In genomic region chr5:57950616-57951228, GRCh38 we compare ENCODE assay signal across 22 cellular contexts.
"Had no signal": no experiment of that assay in that cellular context is flagged by ENCODE, and none has a peak within 500 bp of the region (broad histone marks: within the 10 kb centered on the region; RNA-seq: fewer than 3 reads in every experiment).

No MANE protein-coding gene starts in this region.

- H3K27ac Mint-ChIP-seq: activated CD8-positive, alpha-beta T cell treated with anti-CD3 and anti-CD28 coated beads, Interleukin-2, amount 10 ng/mL, durations not matched to agents 7 days and 5 days; activated naive CD4-positive, alpha-beta T cell treated with anti-CD3 and anti-CD28 coated beads, Interleukin-2, amount 50 U/mL, for 72 hours; activated naive CD8-positive, alpha-beta T cell treated with anti-CD3 and anti-CD28 coated beads, Interleukin-2, amount 50 U/mL, for 24 hours; brain; T-helper 1 cell treated with Interleukin-12 subunit alpha and Interleukin-12 subunit beta and Interleukin-4 antibody, amounts not matched to agents 30 μg/mL and 1 μg/mL, for 36 hours had no signal

- H3K9me3 Mint-ChIP-seq: activated naive CD8-positive, alpha-beta T cell treated with anti-CD3 and anti-CD28 coated beads, Interleukin-2, amount 50 U/mL, for 24 hours; T-helper 1 cell treated with Interleukin-12 subunit alpha and Interleukin-12 subunit beta and Interleukin-4 antibody, amounts not matched to agents 30 μg/mL and 1 μg/mL, for 36 hours had no signal

- H3K27me3 Mint-ChIP-seq: activated naive CD8-positive, alpha-beta T cell treated with anti-CD3 and anti-CD28 coated beads, Interleukin-2, amount 50 U/mL, for 24 hours; brain had no signal

- DNase-seq: activated CD4-positive, alpha-beta T cell treated with anti-CD3 and anti-CD28 coated beads for 48 hours; activated CD4-positive, alpha-beta T cell treated with anti-CD3 and anti-CD28 coated beads, Interleukin-2, amount 50 U/mL, for 4 hours; activated CD4-positive, CD25-positive, alpha-beta regulatory T cell treated with anti-CD3 and anti-CD28 coated beads, Interleukin-2, amount 50 U/mL, for 72 hours; activated CD8-positive, alpha-beta memory T cell treated with anti-CD3 and anti-CD28 coated beads, Interleukin-2, amount 50 U/mL, for 48 hours; activated CD8-positive, alpha-beta T cell treated with anti-CD3 and anti-CD28 coated beads, Interleukin-2, amount 10 ng/mL, durations not matched to agents 7 days and 5 days; activated effector memory CD4-positive, alpha-beta T cell treated with Interleukin-2 at 50 U/mL for 16 hours; activated naive CD4-positive, alpha-beta T cell treated with Interleukin-2 at 50 U/mL for 16 hours; activated naive CD8-positive, alpha-beta T cell treated with anti-CD3 and anti-CD28 coated beads, Interleukin-2, amount 50 U/mL, for 24 hours; activated T-cell treated with anti-CD3 and anti-CD28 coated beads, Interleukin-2, amount 50 U/mL, for 1 hour; amygdala; MM.1S; NCI-H1105 treated with DMSO at 0.1 percent for 48 hours; NCI-H1436 treated with DMSO at 0.1 percent for 48 hours; NCI-H187 treated with DMSO at 0.1 percent for 48 hours; NCI-H2081 treated with DMSO at 0.1 percent for 48 hours; NCI-H446; NCI-H524; PC-3; SHP77 had no signal

- H3K4me1 Mint-ChIP-seq: activated naive CD8-positive, alpha-beta T cell treated with anti-CD3 and anti-CD28 coated beads, Interleukin-2, amount 50 U/mL, for 24 hours had no signal

- H3K36me3 Mint-ChIP-seq: activated naive CD4-positive, alpha-beta T cell treated with anti-CD3 and anti-CD28 coated beads, Interleukin-2, amount 50 U/mL, for 72 hours; brain had no signal

- H3K4me3 Mint-ChIP-seq: activated CD8-positive, alpha-beta T cell treated with anti-CD3 and anti-CD28 coated beads, Interleukin-2, amount 10 ng/mL, durations not matched to agents 7 days and 5 days; activated naive CD8-positive, alpha-beta T cell treated with anti-CD3 and anti-CD28 coated beads, Interleukin-2, amount 50 U/mL, for 24 hours; brain; T-helper 1 cell treated with Interleukin-12 subunit alpha and Interleukin-12 subunit beta and Interleukin-4 antibody, amounts not matched to agents 30 μg/mL and 1 μg/mL, for 36 hours had no signal

- ATAC-seq: activated CD8-positive, alpha-beta T cell treated with anti-CD3 and anti-CD28 coated beads, Interleukin-2, amount 10 ng/mL, durations not matched to agents 7 days and 5 days; activated naive CD4-positive, alpha-beta T cell treated with anti-CD3 and anti-CD28 coated beads, Interleukin-2, amount 50 U/mL, for 72 hours; activated naive CD8-positive, alpha-beta T cell treated with anti-CD3 and anti-CD28 coated beads, Interleukin-2, amount 50 U/mL, for 24 hours; PC-3 had no signal
